In genomic region chr6:104784884-104785283, GRCh38 we compare ENCODE assay signal across 1 cellular context.
A peak's percentile ranks its signal among the peaks of the same experiment; 100 is the strongest.
TF ChIP-seq lines count a peak whose summit lies in the region.

No MANE protein-coding gene starts in this region.

TF ChIP-seq in SK-N-SH, 30 proteins besides CTCF, POLR2A, EP300 and RAD21 (continued from another document):
- TF ChIP-seq ZBTB33 (IDR thresholded peaks at IDR 0.05; ENCODE audit: borderline replicate concordance, low read depth) (no peak), IRF3 (IDR thresholded peaks at IDR 0.05; ENCODE audit: low read depth, low read length) (no peak), USF2 (IDR thresholded peaks at IDR 0.05; ENCODE audit: borderline replicate concordance, low read depth, low read length) (no peak), YY1 (IDR thresholded peaks at IDR 0.05; ENCODE audit: low read depth) (no peak), TAF1 (IDR thresholded peaks at IDR 0.05; ENCODE audit: borderline replicate concordance, low read depth, low read length) (no peak), REST (IDR thresholded peaks at IDR 0.05; ENCODE audit: low read depth, low read length) (no peak), RCOR1 (IDR thresholded peaks at IDR 0.05; ENCODE audit: low read length) (peak; percentile 95), FOXM1 (IDR thresholded peaks at IDR 0.05; ENCODE audit: low read depth) (no peak), SMC3 (IDR thresholded peaks at IDR 0.05; ENCODE audit: low read depth, low read length) (no peak), GATA2 (CRISPR knock-in tag; IDR thresholded peaks at IDR 0.05) (peak; percentile 68), SIN3A (IDR thresholded peaks at IDR 0.05; ENCODE audit: borderline replicate concordance, low read depth, low read length) (peak; percentile 85), GABPA (IDR thresholded peaks at IDR 0.05; ENCODE audit: low read depth) (no peak)
